Comparison of ENCODE assay signal across 1 cellular context in the genomic region with DNA sequence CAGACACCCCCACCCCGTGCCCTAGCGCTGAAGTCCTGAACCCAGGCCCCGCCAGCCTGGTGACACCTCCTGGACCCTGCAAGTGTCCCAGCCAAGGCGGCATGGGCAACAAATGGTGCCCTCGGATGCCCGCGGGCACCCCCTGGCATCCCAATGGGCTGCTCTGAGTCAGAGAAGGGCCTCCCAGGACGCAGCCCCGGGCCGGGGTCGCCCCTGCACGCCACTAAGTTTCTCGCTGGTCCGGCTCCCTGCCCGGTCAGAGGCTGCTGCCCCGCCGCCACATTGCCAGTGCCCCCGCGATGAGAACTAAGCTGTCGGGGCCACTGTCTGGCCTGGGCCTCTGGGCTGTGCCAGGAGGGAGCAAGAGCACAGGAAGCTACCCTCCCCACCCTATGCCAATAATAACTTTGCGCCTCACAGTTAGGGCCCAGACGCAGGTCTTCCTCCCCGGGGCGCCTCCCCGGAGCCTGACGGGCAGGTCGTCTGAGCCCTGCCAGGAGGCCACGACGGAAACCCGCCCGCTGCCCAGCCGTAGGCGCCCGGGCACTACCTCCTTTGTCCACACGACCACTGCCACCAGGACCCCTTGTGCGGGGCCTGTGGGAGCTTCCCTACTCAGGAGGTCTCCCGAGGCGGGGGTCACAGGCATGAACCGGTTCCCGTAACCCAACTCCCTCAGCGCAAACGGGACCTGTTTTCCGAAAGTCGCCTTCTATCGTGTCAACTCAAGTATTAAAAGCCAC.
TF ChIP-seq lines count a peak whose summit lies in the region.

No MANE protein-coding gene starts in this region.

TF ChIP-seq in K562, 482 proteins besides CTCF, POLR2A, EP300 and RAD21 (continued from another document):
- TF ChIP-seq ZNF511 (CRISPR knock-in tag; IDR thresholded peaks at IDR 0.05) (0 out of 2 replicates have a peak, but pooled peaks have one; percentile 54), ZNF316 (IDR thresholded peaks at IDR 0.05) (no peak), LCOR (CRISPR knock-in tag; IDR thresholded peaks at IDR 0.05) (no peak), ZNF263 (CRISPR knock-in tag; IDR thresholded peaks at IDR 0.05; ENCODE audit: borderline replicate concordance) (peak; percentile 22; the same call in 1 of the 2 replicates), NR2F6 (CRISPR knock-in tag; IDR thresholded peaks at IDR 0.05) (0 out of 2 replicates have a peak, but pooled peaks have one; percentile 22), ATF1 (CRISPR knock-in tag; IDR thresholded peaks at IDR 0.05) (no peak), ATF1 (tag; IDR thresholded peaks at IDR 0.05) (no peak), SAP30 (IDR thresholded peaks at IDR 0.05; ENCODE audit: borderline replicate concordance, insufficient read depth, low read depth, low read length, poor library complexity, severe bottlenecking) (peak; percentile 44), RNF219 (CRISPR knock-in tag; IDR thresholded peaks at IDR 0.05) (no peak)
